Comparison of ENCODE assay signal across 27 cellular contexts in genomic region chr12:131671871-131672270, GRCh38.
"Had no signal": no experiment of that assay in that cellular context is flagged by ENCODE, and none has a peak within 500 bp of the region (broad histone marks: within the 10 kb centered on the region; RNA-seq: fewer than 3 reads in every experiment).

No MANE protein-coding gene starts in this region.

- H3K9me3 Mint-ChIP-seq: activated B cell treated with CpG ODN at 0.5 μM for 24 hours; natural killer cell treated with Interleukin-12 subunit alpha and Interleukin-12 subunit beta and Interleukin-15 and Interleukin-18, amount 100 ng/mL, for 72 hours had no signal

- H3K4me3 Mint-ChIP-seq: activated B cell treated with CpG ODN at 0.5 μM for 24 hours; activated CD8-positive, alpha-beta T cell treated with anti-CD3 and anti-CD28 coated beads for 36 hours; activated naive CD8-positive, alpha-beta T cell; activated T-cell treated with anti-CD3 and anti-CD28 coated beads, Interleukin-2, amount 50 U/mL, for 4 hours; activated T-helper 17 cell treated with anti-CD3 and anti-CD28 coated beads, Interleukin-2, amount 50 U/mL, for 72 hours; effector memory CD8-positive, alpha-beta T cell; immature natural killer cell; natural killer cell treated with Interleukin-12 subunit alpha and Interleukin-12 subunit beta and Interleukin-15 and Interleukin-18, amount 100 ng/mL, for 72 hours had no signal

- H3K4me1 ChIP-seq: body of pancreas, esophagus muscularis mucosa, foreskin keratinocyte, lower lobe of right lung, right lobe of liver, upper lobe of left lung had no signal

- H3K4me3 ChIP-seq: body of pancreas, dorsolateral prefrontal cortex, esophagus muscularis mucosa, heart left ventricle, left lung, lower lobe of right lung, right lobe of liver, upper lobe of left lung had no signal

- DNase-seq: activated B cell treated with CpG ODN at 0.5 μM for 24 hours; activated CD4-positive, alpha-beta T cell treated with anti-CD3 and anti-CD28 coated beads, Interleukin-2, amount 50 U/mL, for 1 hour; activated CD8-positive, alpha-beta T cell treated with anti-CD3 and anti-CD28 coated beads for 36 hours; activated naive CD4-positive, alpha-beta T cell treated with Interleukin-2 at 50 U/mL for 16 hours; activated T-cell treated with anti-CD3 and anti-CD28 coated beads, Interleukin-2, amount 50 U/mL, for 4 hours; body of pancreas; dorsolateral prefrontal cortex; effector memory CD8-positive, alpha-beta T cell; foreskin keratinocyte; heart left ventricle; hypothalamus; immature natural killer cell; kidney glomerular epithelial cell; left lung; lower lobe of right lung; mesenchymal stem cell; right lobe of liver; stimulated activated CD4-positive, alpha-beta T cell treated with anti-CD3 and anti-CD28 coated beads, Interleukin-12 subunit alpha, Interleukin-12 subunit beta, amount 100 ng/mL, for 4 hours; stimulated activated CD4-positive, alpha-beta T cell treated with anti-CD3 and anti-CD28 coated beads, Interleukin-4, amount 100 ng/mL, for 1 hour; stimulated activated naive CD8-positive, alpha-beta T cell treated with anti-CD3 and anti-CD28 coated beads, Interleukin-15, Interleukin-2, amounts not matched to agents 100 U/mL and 50 U/mL, for 24 hours; T-helper 2 cell; upper lobe of left lung had no signal

- H3K27me3 ChIP-seq: body of pancreas, dorsolateral prefrontal cortex, right lobe of liver, upper lobe of left lung had no signal

- H3K9me3 ChIP-seq: body of pancreas, lower lobe of right lung, right lobe of liver had no signal

- H3K27ac Mint-ChIP-seq: activated B cell treated with CpG ODN at 0.5 μM for 24 hours; activated CD8-positive, alpha-beta T cell treated with anti-CD3 and anti-CD28 coated beads for 36 hours; activated naive CD8-positive, alpha-beta T cell; activated T-helper 17 cell treated with anti-CD3 and anti-CD28 coated beads, Interleukin-2, amount 50 U/mL, for 72 hours; effector memory CD8-positive, alpha-beta T cell; immature natural killer cell; natural killer cell treated with Interleukin-12 subunit alpha and Interleukin-12 subunit beta and Interleukin-15 and Interleukin-18, amount 100 ng/mL, for 72 hours; progenitor cell of endocrine pancreas had no signal

- H3K4me1 Mint-ChIP-seq: activated T-helper 17 cell treated with anti-CD3 and anti-CD28 coated beads, Interleukin-2, amount 50 U/mL, for 72 hours had no signal

- H3K36me3 ChIP-seq: esophagus muscularis mucosa, heart left ventricle, left lung, lower lobe of right lung, right lobe of liver, upper lobe of left lung had no signal

- ATAC-seq: activated CD8-positive, alpha-beta T cell treated with anti-CD3 and anti-CD28 coated beads for 36 hours; activated T-cell treated with anti-CD3 and anti-CD28 coated beads, Interleukin-2, amount 50 U/mL, for 4 hours; activated T-helper 17 cell treated with anti-CD3 and anti-CD28 coated beads, Interleukin-2, amount 50 U/mL, for 72 hours; body of pancreas; effector memory CD8-positive, alpha-beta T cell; foreskin keratinocyte; heart left ventricle; left lung; lower lobe of right lung; right lobe of liver; stimulated activated naive CD8-positive, alpha-beta T cell treated with anti-CD3 and anti-CD28 coated beads, Interleukin-15, Interleukin-2, amounts not matched to agents 100 U/mL and 50 U/mL, for 24 hours had no signal

- H3K36me3 Mint-ChIP-seq: activated naive CD8-positive, alpha-beta T cell; immature natural killer cell; natural killer cell treated with Interleukin-12 subunit alpha and Interleukin-12 subunit beta and Interleukin-15 and Interleukin-18, amount 100 ng/mL, for 72 hours had no signal
